Comparison of ENCODE assay signal across 9 cellular contexts in genomic region chr12:89345830-89346740, GRCh38. TPM values are rescaled to one million over a fixed set of nuclear protein-coding genes. Genes with fewer than 3 reads are reported as not detected.
A peak's percentile ranks its signal among the peaks of the same experiment; 100 is the strongest.
DNase-seq lines count a peak whose midpoint lies in the region; ATAC-seq, FAIRE-seq and TF ChIP-seq lines count a peak whose summit lies in the region.
"Had no signal": no experiment of that assay in that cellular context is flagged by ENCODE, and none has a peak within 500 bp of the region (broad histone marks: within the 10 kb centered on the region; RNA-seq: fewer than 3 reads in every experiment).

No MANE protein-coding gene starts in this region.

- ATAC-seq in GM18498 (IDR thresholded peaks at IDR 0.05; ENCODE audit: unreplicated experiment) = peak; percentile 98
- peak; percentile 10; the same call in 1 of the 2 replicates for ATAC-seq in Panc1

- peak overlapping the region; percentile 88 for H3K4me2 ChIP-seq in KMS-11

- H3K9ac ChIP-seq in KMS-11 (peak overlapping the region; percentile 33), stomach smooth muscle (ENCODE audit: low read length in 2 of 2) (no peak overlapping the region)

- intact Hi-C loops in Panc1 (cut with micrococcal nuclease; ENCODE audit: unreplicated experiment) = no loop called here

- H3K9me3 ChIP-seq in Panc1 (ENCODE audit: control insufficient read depth, insufficient read depth, low read depth, low read length) = no peaks in the 10 kb centered on the region
- no peaks in the 10 kb centered on the region for H3K9me3 ChIP-seq in stomach smooth muscle (ENCODE audit: control insufficient read depth in 2 of 2, low read length in 2 of 2)

- no peaks in the 10 kb centered on the region for H3K27me3 ChIP-seq in KMS-11 (ENCODE audit: insufficient read depth, low read depth)
- no peaks in the 10 kb centered on the region for H3K27me3 ChIP-seq in Panc1 (ENCODE audit: control insufficient read depth, insufficient read depth, low read length)
- H3K27me3 ChIP-seq in stomach smooth muscle (ENCODE audit: control insufficient read depth in 1 of 2, insufficient read depth in 2 of 2, low read length in 2 of 2) = no peaks in the 10 kb centered on the region

- H3K36me3 ChIP-seq in KMS-11 (ENCODE audit: insufficient read depth) (peaks cover 12% of the 10 kb centered on the region; the same call in 1 of the 2 replicates), Panc1 (ENCODE audit: control insufficient read depth, insufficient read depth, low read length) (peaks cover 3% of the 10 kb centered on the region; the same call in 1 of the 2 replicates), stomach smooth muscle (ENCODE audit: control insufficient read depth in 2 of 2, insufficient read depth in 2 of 2, low read length in 2 of 2) (peaks cover 4 to 6% of the 10 kb centered on the region in 2 donors)

- CTCF ChIA-PET in Panc1 (lab: Charles Lee) = no interaction called here

- H4K20me1 ChIP-seq in KMS-11 (ENCODE audit: insufficient read depth) = no peaks in the 10 kb centered on the region

- DNase-seq in H54 (ENCODE audit: insufficient read length, low spot score) = no peak
- DNase-seq in Panc1 (ENCODE audit: low read depth, low spot score) = no peak
- DNase-seq in cardiac fibroblast (ENCODE audit: low read depth in 2 of 2) = peak; percentile 85 to 87
- DNase-seq in left kidney (ENCODE audit: low read depth, low spot score) = peak; percentile 81
- DNase-seq in HuH-7 (ENCODE audit: low spot score) = no peak

- peaks cover 42% of the 10 kb centered on the region for H3K79me2 ChIP-seq in KMS-11 (ENCODE audit: insufficient read depth, low read depth)

- peak; percentile 61 for FAIRE-seq in H54 (lab: Jason Lieb, UNC)
- FAIRE-seq: endometrium had no signal

- H2AFZ ChIP-seq in KMS-11 (ENCODE audit: low read depth) = peak overlapping the region; percentile 30; the same call in 1 of the 2 replicates

- in situ Hi-C loops in Panc1 (cut with HindIII; ENCODE audit: low pct_unique_long_range_greater_than_20kb, low sequenced_read_pairs) = no loop called here

- H3K4me1 ChIP-seq in KMS-11 (ENCODE audit: low read depth, poor library complexity, severe bottlenecking) = peaks cover 62% of the 10 kb centered on the region
- H3K4me1 ChIP-seq in Panc1 (ENCODE audit: control insufficient read depth, insufficient read depth, low read length) = peaks cover 30% of the 10 kb centered on the region
- H3K4me1 ChIP-seq in stomach smooth muscle (ENCODE audit: control insufficient read depth, insufficient read depth, low read length) = peaks cover 21% of the 10 kb centered on the region

- H3K4me3 ChIP-seq in KMS-11 (IDR thresholded peaks at IDR 0.05; ENCODE audit: insufficient read depth, low read depth, low read length) = no peak overlapping the region
- no peak overlapping the region for H3K4me3 ChIP-seq in Panc1 (ENCODE audit: low read depth in 2 of 2, low read length in 2 of 2)
- H3K4me3 ChIP-seq in cardiac fibroblast (replicated peaks in 1 of 2; ENCODE audit: low read depth in 2 of 2, low read length in 2 of 2) = no peak overlapping the region
- peak overlapping the region in 1 of 2 donors; percentile 16 for H3K4me3 ChIP-seq in stomach smooth muscle (ENCODE audit: low read length in 2 of 2)

- TF ChIP-seq POLR2A in H54 (IDR thresholded peaks at IDR 0.05; ENCODE audit: low read depth, low read length) = no peak

- BruUV-seq in Panc1 (replicated peaks; lab: Mats Ljungman, UMichigan) = no TSS peak

- POLR2A ChIA-PET in Panc1 (lab: Charles Lee) = interaction anchor here (0.6 to 0.7 kb wide), 3 partner anchors 17 to 258 kb away, joined by 3 to 4 read pairs (median 3); no protein-coding TSS in a partner anchor

- TF ChIP-seq CTCF in KMS-11 (conservative IDR thresholded peaks at IDR 0.05; ENCODE audit: low read depth, low read length) (no peak), Panc1 (IDR thresholded peaks at IDR 0.05) (no peak), cardiac fibroblast (IDR thresholded peaks at IDR 0.05; ENCODE audit: low read depth, low read length) (no peak)

- H3K27ac ChIP-seq in KMS-11 = peak overlapping the region; percentile 99
- peak overlapping the region; percentile 40 for H3K27ac ChIP-seq in Panc1 (ENCODE audit: low read length)
- H3K27ac ChIP-seq in stomach smooth muscle (ENCODE audit: low read length) = peak overlapping the region; percentile 11

RNA-seq across cellular contexts. Expression of gene DUSP6, which starts 6.2 kb away (rescaled TPM):
- total RNA-seq in Panc1 (2021; ENCODE audit: unreplicated experiment) = 20.3 TPM
- 21.9 TPM for polyA plus RNA-seq in Panc1 (2012; ENCODE audit: insufficient read length)

Comparison
In these comparisons a context has a peak if more than half of its experiments do, and no peak if none do; other contexts are left out.
1. DNase-seq: peak in cardiac fibroblast (2 of 2) and left kidney (single experiment); none in H54 (single experiment), Panc1 (single experiment) and HuH-7 (single experiment).
2. H3K27ac ChIP-seq: peak in every context shown above with its lines; median percentile 99 in KMS-11; 40 in Panc1; 11 in stomach smooth muscle.